In genomic region chr15:69462030-69462492, GRCh38 we compare ENCODE assay signal across 8 cellular contexts. TPM values are rescaled to one million over a fixed set of nuclear protein-coding genes. Genes with fewer than 3 reads are reported as not detected.
DNase-seq lines count a peak whose midpoint lies in the region; ATAC-seq, FAIRE-seq and TF ChIP-seq lines count a peak whose summit lies in the region.

No MANE protein-coding gene starts in this region.

- peaks cover 11 to 20% of the 10 kb centered on the region in 2 experiments for H3K4me1 Mint-ChIP-seq in H9
- peaks cover 17% of the 10 kb centered on the region for H3K4me1 Mint-ChIP-seq in activated T-helper 2 cell treated with anti-CD3 and anti-CD28 coated beads, Interferon-gamma antibody, Interleukin-2, Interleukin-4, amounts not matched to agents 10 μg/mL and 5 μg/mL and 100 μg/mL, durations not matched to agents 14 hours and 24 hours and 36 hours (ENCODE audit: low read depth)
- H3K4me1 Mint-ChIP-seq in stimulated activated naive B cell treated with anti-CD40 and anti-IgM and Interleukin-4, amounts not matched to agents 10 μg/mL and 1 μg/mL and 100 μg/mL, for 72 hours = peaks cover 5 to 11% of the 10 kb centered on the region in 2 donors

- H4K5ac ChIP-seq in H9 (ENCODE audit: insufficient read length, low read depth, low read length) = no peak overlapping the region

- H3K23ac ChIP-seq in H9 (ENCODE audit: insufficient read length, low read depth, low read length) = no peak overlapping the region

- H3K27me3 ChIP-seq in H9 (ENCODE audit: insufficient read depth, low read length) (no peaks in the 10 kb centered on the region), iPS-15b (ENCODE audit: control insufficient read depth, insufficient read depth, low read length) (no peaks in the 10 kb centered on the region)

- no peaks in the 10 kb centered on the region; the same call in 1 of the 2 replicates for H3K27me3 Mint-ChIP-seq in H9 (ENCODE audit: low read depth)
- H3K27me3 Mint-ChIP-seq in activated T-helper 2 cell treated with anti-CD3 and anti-CD28 coated beads, Interferon-gamma antibody, Interleukin-2, Interleukin-4, amounts not matched to agents 10 μg/mL and 5 μg/mL and 100 μg/mL, durations not matched to agents 14 hours and 24 hours and 36 hours (ENCODE audit: low read depth) = peaks cover 16% of the 10 kb centered on the region
- no peaks in the 10 kb centered on the region for H3K27me3 Mint-ChIP-seq in stimulated activated naive B cell treated with anti-CD40 and anti-IgM and Interleukin-4, amounts not matched to agents 10 μg/mL and 1 μg/mL and 100 μg/mL, for 72 hours

- H4K20me1 ChIP-seq in H9 (ENCODE audit: control insufficient read depth, insufficient read depth, insufficient read length) = no peaks in the 10 kb centered on the region

- no peak for TF ChIP-seq CTCF in AG09309 (IDR thresholded peaks at IDR 0.05; ENCODE audit: control insufficient read depth, insufficient read depth, low read depth, low read length, missing control alignments)
- no peak for TF ChIP-seq CTCF in H9 (conservative IDR thresholded peaks at IDR 0.05)

- peak; percentile 1 to 4 for ATAC-seq in stimulated activated naive B cell treated with anti-CD40 and anti-IgM and Interleukin-4, amounts not matched to agents 10 μg/mL and 1 μg/mL and 100 μg/mL, for 72 hours (replicated peaks)
- no peak for ATAC-seq in HG03432 (IDR thresholded peaks at IDR 0.05; ENCODE audit: unreplicated experiment)
- ATAC-seq in GM19455 (IDR thresholded peaks at IDR 0.05; ENCODE audit: unreplicated experiment) = no peak

- H2AK5ac ChIP-seq in H9 (ENCODE audit: insufficient read length, low read length) = no peak overlapping the region

- no peak overlapping the region for H3K14ac ChIP-seq in H9 (ENCODE audit: insufficient read depth, low read length)

- H3K56ac ChIP-seq in H9 (ENCODE audit: insufficient read length, low read depth, low read length) = no peak overlapping the region

- H3K4me3 Mint-ChIP-seq in H9 = peak overlapping the region; percentile 69 to 78; a peak in 4 of 5 replicates
- H3K4me3 Mint-ChIP-seq in activated T-helper 2 cell treated with anti-CD3 and anti-CD28 coated beads, Interferon-gamma antibody, Interleukin-2, Interleukin-4, amounts not matched to agents 10 μg/mL and 5 μg/mL and 100 μg/mL, durations not matched to agents 14 hours and 24 hours and 36 hours (ENCODE audit: low read depth) = peak overlapping the region; percentile 84
- H3K4me3 Mint-ChIP-seq in stimulated activated naive B cell treated with anti-CD40 and anti-IgM and Interleukin-4, amounts not matched to agents 10 μg/mL and 1 μg/mL and 100 μg/mL, for 72 hours = peak overlapping the region; percentile 90 to 93

- H3K27ac Mint-ChIP-seq in H9 = no peak overlapping the region
- H3K27ac Mint-ChIP-seq in activated T-helper 2 cell treated with anti-CD3 and anti-CD28 coated beads, Interferon-gamma antibody, Interleukin-2, Interleukin-4, amounts not matched to agents 10 μg/mL and 5 μg/mL and 100 μg/mL, durations not matched to agents 14 hours and 24 hours and 36 hours = peak overlapping the region; percentile 8
- peak overlapping the region; percentile 75 for H3K27ac Mint-ChIP-seq in stimulated activated naive B cell treated with anti-CD40 and anti-IgM and Interleukin-4, amounts not matched to agents 10 μg/mL and 1 μg/mL and 100 μg/mL, for 72 hours

- no peak overlapping the region for H2BK12ac ChIP-seq in H9 (ENCODE audit: insufficient read length, low read depth, low read length)

- no peaks in the 10 kb centered on the region for H3K9me3 ChIP-seq in H9 (ENCODE audit: control insufficient read depth, low read depth, low read length)
- no peaks in the 10 kb centered on the region for H3K9me3 ChIP-seq in iPS-15b (ENCODE audit: control insufficient read depth, insufficient read depth, low read length)

- no peak overlapping the region for H3K27ac ChIP-seq in H9 (ENCODE audit: insufficient read length, low read depth, low read length)

- H2BK120ac ChIP-seq in H9 (ENCODE audit: low read depth, low read length, poor library complexity, severe bottlenecking) = no peak overlapping the region

- no CpG with 5 or more reads among the region's 23 CpGs for WGBS in H9 (ENCODE audit: extremely low coverage, insufficient read length, low lambda C conversion rate)

- H3K36me3 ChIP-seq in iPS-15b (ENCODE audit: control insufficient read depth, insufficient read depth, low read length) = no peaks in the 10 kb centered on the region

- peak overlapping the region; percentile 45 for H3K4me3 ChIP-seq in AG09309 (ENCODE audit: control insufficient read depth, low read depth, low read length)
- peak overlapping the region; percentile 45 for H3K4me3 ChIP-seq in iPS-15b (ENCODE audit: low read depth, low read length)

- peaks cover 0 to 16% (median 4%) of the 10 kb centered on the region in 3 experiments; a peak in 4 of 7 replicates for H3K36me3 Mint-ChIP-seq in H9 (ENCODE audit: insufficient read depth in 1 of 3, low read depth in 3 of 3)
- H3K36me3 Mint-ChIP-seq in activated T-helper 2 cell treated with anti-CD3 and anti-CD28 coated beads, Interferon-gamma antibody, Interleukin-2, Interleukin-4, amounts not matched to agents 10 μg/mL and 5 μg/mL and 100 μg/mL, durations not matched to agents 14 hours and 24 hours and 36 hours (ENCODE audit: low read depth) = peaks cover 14% of the 10 kb centered on the region
- H3K36me3 Mint-ChIP-seq in stimulated activated naive B cell treated with anti-CD40 and anti-IgM and Interleukin-4, amounts not matched to agents 10 μg/mL and 1 μg/mL and 100 μg/mL, for 72 hours = peaks cover 12 to 18% of the 10 kb centered on the region in 2 donors

- H3K4ac ChIP-seq in H9 (ENCODE audit: low read depth, low read length) = no peak overlapping the region

- no peak overlapping the region for H4K91ac ChIP-seq in H9 (ENCODE audit: insufficient read length, low read depth, low read length)

- no peak overlapping the region for H3K4me2 ChIP-seq in H9 (ENCODE audit: insufficient read depth, insufficient read length, low read length)

- no peak overlapping the region for H2AFZ ChIP-seq in H9 (ENCODE audit: low read length)

- H3T11ph ChIP-seq in H9 (ENCODE audit: low read length) = no peak overlapping the region

- no peak overlapping the region for H4K8ac ChIP-seq in H9 (replicated peaks; ENCODE audit: insufficient read length, low read depth, low read length)

- H3K9ac ChIP-seq in H9 (ENCODE audit: extremely low read depth, insufficient read length, low read length) (no peak overlapping the region), iPS-15b (ENCODE audit: low read depth, low read length) (peak overlapping the region; percentile 37)

- H2BK20ac ChIP-seq in H9 (ENCODE audit: low read depth, low read length, poor library complexity, severe bottlenecking) = no peak overlapping the region

- no peaks in the 10 kb centered on the region for H3K23me2 ChIP-seq in H9 (ENCODE audit: insufficient read length, low read depth, low read length, poor library complexity, severe bottlenecking)

- no peak overlapping the region for H2BK15ac ChIP-seq in H9 (ENCODE audit: low read depth, low read length)

- no peak for DNase-seq in AG09309 (ENCODE audit: low read depth)
- DNase-seq in H9 = no peak
- DNase-seq in activated T-helper 2 cell treated with anti-CD3 and anti-CD28 coated beads, Interferon-gamma antibody, Interleukin-2, Interleukin-4, amounts not matched to agents 10 μg/mL and 5 μg/mL and 100 μg/mL, durations not matched to agents 14 hours and 24 hours and 36 hours (ENCODE audit: low spot score) = no peak
- no peak for DNase-seq in stimulated activated naive B cell treated with anti-CD40 and anti-IgM and Interleukin-4, amounts not matched to agents 10 μg/mL and 1 μg/mL and 100 μg/mL, for 72 hours
- no peak for DNase-seq in GM12891 (ENCODE audit: insufficient read length, low spot score)

- no peak overlapping the region for H2BK5ac ChIP-seq in H9 (ENCODE audit: insufficient read length, low read length)

- H3K79me2 ChIP-seq in H9 (ENCODE audit: insufficient read depth, low read length) = no peaks in the 10 kb centered on the region

- no peaks in the 10 kb centered on the region for H3K9me3 Mint-ChIP-seq in H9
- no peaks in the 10 kb centered on the region for H3K9me3 Mint-ChIP-seq in activated T-helper 2 cell treated with anti-CD3 and anti-CD28 coated beads, Interferon-gamma antibody, Interleukin-2, Interleukin-4, amounts not matched to agents 10 μg/mL and 5 μg/mL and 100 μg/mL, durations not matched to agents 14 hours and 24 hours and 36 hours
- no peaks in the 10 kb centered on the region for H3K9me3 Mint-ChIP-seq in stimulated activated naive B cell treated with anti-CD40 and anti-IgM and Interleukin-4, amounts not matched to agents 10 μg/mL and 1 μg/mL and 100 μg/mL, for 72 hours

- intact Hi-C loops in activated T-helper 2 cell treated with anti-CD3 and anti-CD28 coated beads, Interferon-gamma antibody, Interleukin-2, Interleukin-4, amounts not matched to agents 10 μg/mL and 5 μg/mL and 100 μg/mL, durations not matched to agents 14 hours and 24 hours and 36 hours (cut with micrococcal nuclease) = loop anchor here (10.0 kb wide), 2 partner anchors 297 to 793 kb away; partner anchors contain the start of gene GLCE

- H3K18ac ChIP-seq in H9 (ENCODE audit: insufficient read length, low read depth, low read length) = no peak overlapping the region

- no peak for FAIRE-seq in GM12891 (lab: Jason Lieb, UNC)

- no peaks in the 10 kb centered on the region for H3K79me1 ChIP-seq in H9 (ENCODE audit: insufficient read depth, low read depth, low read length, poor library complexity, severe bottlenecking)

- H3K4me1 ChIP-seq in H9 (ENCODE audit: insufficient read depth, low read length) = no peaks in the 10 kb centered on the region
- no peaks in the 10 kb centered on the region for H3K4me1 ChIP-seq in iPS-15b (ENCODE audit: control insufficient read depth, insufficient read depth, low read length)

- no peak for TF ChIP-seq POLR2A in GM12891 (IDR thresholded peaks at IDR 0.05; ENCODE audit: low read depth, low read length)

TF ChIP-seq in GM12891, 5 proteins besides CTCF, POLR2A, EP300 and RAD21:
- no peak for TF ChIP-seq POU2F2 (IDR thresholded peaks at IDR 0.05; ENCODE audit: low read depth, low read length)

RNA-seq across cellular contexts. Expression of gene RPLP1, which starts 9.4 kb away (rescaled TPM):
- 1,715 and 1,872 TPM in 2 replicates for total RNA-seq in H9 (2021)
- 1,844 and 1,891 TPM in 2 replicates for total RNA-seq in activated T-helper 2 cell treated with anti-CD3 and anti-CD28 coated beads, Interferon-gamma antibody, Interleukin-2, Interleukin-4, amounts not matched to agents 10 μg/mL and 5 μg/mL and 100 μg/mL, durations not matched to agents 14 hours and 24 hours and 36 hours
- 2,870 TPM for polyA plus RNA-seq in GM12891 (2012; ENCODE audit: low read depth, missing spikeins)

RNA-seq across cellular contexts. Expression of gene KIF23, which starts 47.9 kb away (rescaled TPM):
- 55.4 and 57.2 TPM in 2 replicates for total RNA-seq in H9 (2021)
- total RNA-seq in activated T-helper 2 cell treated with anti-CD3 and anti-CD28 coated beads, Interferon-gamma antibody, Interleukin-2, Interleukin-4, amounts not matched to agents 10 μg/mL and 5 μg/mL and 100 μg/mL, durations not matched to agents 14 hours and 24 hours and 36 hours = 44.5 and 46.8 TPM in 2 replicates
- polyA plus RNA-seq in GM12891 (2012; ENCODE audit: low read depth, missing spikeins) = 22.7 TPM

Comparison
In these comparisons a context has a peak if more than half of its experiments do, and no peak if none do; other contexts are left out.
1. H3K27ac Mint-ChIP-seq: peak in activated T-helper 2 cell treated with anti-CD3 and anti-CD28 coated beads, Interferon-gamma antibody, Interleukin-2, Interleukin-4, amounts not matched to agents 10 μg/mL and 5 μg/mL and 100 μg/mL, durations not matched to agents 14 hours and 24 hours and 36 hours (single experiment) and stimulated activated naive B cell treated with anti-CD40 and anti-IgM and Interleukin-4, amounts not matched to agents 10 μg/mL and 1 μg/mL and 100 μg/mL, for 72 hours (single experiment); none in H9 (0 of 3).
2. ATAC-seq: peak in stimulated activated naive B cell treated with anti-CD40 and anti-IgM and Interleukin-4, amounts not matched to agents 10 μg/mL and 1 μg/mL and 100 μg/mL, for 72 hours (2 of 2); none in HG03432 (single experiment) and GM19455 (single experiment).
3. Peak in every context shown above with its lines, with median percentiles within 50 percentile points of each other: H3K4me3 Mint-ChIP-seq.